ENCODE assay signal across 8 cellular contexts in genomic region chr4:4995103-4995761, GRCh38. TPM values are rescaled to one million over a fixed set of nuclear protein-coding genes. Genes with fewer than 3 reads are reported as not detected.
DNase-seq lines count a peak whose midpoint lies in the region; ATAC-seq and TF ChIP-seq lines count a peak whose summit lies in the region.

No MANE protein-coding gene starts in this region.

- WGBS in psoas muscle, 3 donors, result 20 to 26% (median 21%) methylated on average over 17 to 18 of the region's 18 CpGs

- peak overlapping the region; percentile 2 for H3K9ac ChIP-seq in adipocyte (ENCODE audit: low read length)

- intact Hi-C loops in psoas muscle (cut with DNase I), result loop anchor here in 1 of 2 donors (10.0 kb wide), 1 partner anchor 500 kb away; no protein-coding TSS in a partner anchor

- no peak overlapping the region for H3K27ac ChIP-seq in right atrium auricular region
- H3K27ac ChIP-seq in psoas muscle, result no peak overlapping the region

- TF ChIP-seq CTCF in GM12874 (IDR thresholded peaks at IDR 0.05; ENCODE audit: insufficient read depth, low read depth, low read length) (peak; percentile 94), right atrium auricular region (IDR thresholded peaks at IDR 0.05) (peak; percentile 73 to 92), psoas muscle (IDR thresholded peaks at IDR 0.05) (peak; percentile 72)

- no peaks in the 10 kb centered on the region for H3K27me3 ChIP-seq in adipocyte (replicated peaks; ENCODE audit: control insufficient read depth, insufficient read depth, low read length)
- no peaks in the 10 kb centered on the region for H3K27me3 ChIP-seq in right atrium auricular region
- H3K27me3 ChIP-seq in psoas muscle (ENCODE audit: insufficient read depth in 3 of 3, low read length in 2 of 3), result no peaks in the 10 kb centered on the region

- H3K4me1 ChIP-seq in adipocyte (ENCODE audit: control insufficient read depth, insufficient read depth, low read length) (peaks cover 25% of the 10 kb centered on the region), right atrium auricular region (peaks cover 0 to 22% of the 10 kb centered on the region in 2 donors), psoas muscle (no peaks in the 10 kb centered on the region)

- H3K4me3 ChIP-seq in adipocyte (ENCODE audit: low read length) (no peak overlapping the region), right atrium auricular region (no peak overlapping the region), psoas muscle (no peak overlapping the region)

- peak; percentile 77 for DNase-seq in AG08395 (ENCODE audit: low spot score)
- DNase-seq in adipocyte (ENCODE audit: low read depth), result peak; percentile 90
- DNase-seq in right atrium auricular region (ENCODE audit: low spot score), result peak; percentile 88
- DNase-seq in psoas muscle, result peak; percentile 72 to 81

- H3K9me3 ChIP-seq in adipocyte (ENCODE audit: control insufficient read depth, low read length) (no peaks in the 10 kb centered on the region), right atrium auricular region (no peaks in the 10 kb centered on the region), psoas muscle (no peaks in the 10 kb centered on the region)

- ATAC-seq in HG03520 (IDR thresholded peaks at IDR 0.05; ENCODE audit: unreplicated experiment) (peak; percentile 72), psoas muscle (peak in 3 of 4 donors; percentile 49 to 63 (median 61)), HG03139 (IDR thresholded peaks at IDR 0.05; ENCODE audit: unreplicated experiment) (no peak)

- H3K36me3 ChIP-seq in adipocyte (ENCODE audit: control insufficient read depth, insufficient read depth, low read length, severe bottlenecking) (no peaks in the 10 kb centered on the region), right atrium auricular region (no peaks in the 10 kb centered on the region), psoas muscle (ENCODE audit: insufficient read depth in 1 of 2, low read depth in 1 of 2) (no peaks in the 10 kb centered on the region)

TF ChIP-seq in PFSK-1, 5 proteins besides CTCF, POLR2A, EP300 and RAD21:
- TF ChIP-seq SIN3A (IDR thresholded peaks at IDR 0.05; ENCODE audit: borderline replicate concordance, insufficient read depth, low read length) (no peak), FOXP2 (optimal IDR thresholded peaks at IDR 0.05; ENCODE audit: borderline replicate concordance, extremely low read depth, extremely low read length, insufficient read depth) (peak; percentile 9)

RNA-seq across cellular contexts. Expression of gene CYTL1, which starts 24.0 kb away (rescaled TPM):
- polyA plus RNA-seq in PFSK-1 (2012; ENCODE audit: insufficient read length, low read depth), result 63.3 TPM
- total RNA-seq in right atrium auricular region (not detected), psoas muscle (under 1 TPM in 1 of 4 donors, not detected in 3; 0.34 TPM)
- under 1 TPM; 0.05 to 0.13 (median 0.08) TPM for polyA plus RNA-seq in psoas muscle

RNA-seq across cellular contexts. Expression of gene STK32B, which starts 56.0 kb away (rescaled TPM):
- 112 TPM for polyA plus RNA-seq in PFSK-1 (2012; ENCODE audit: insufficient read length, low read depth)
- total RNA-seq in right atrium auricular region (under 1 TPM; 0.31 to 0.59 TPM), psoas muscle (under 1 TPM; 0.52 to 0.73 (median 0.64) TPM)
- polyA plus RNA-seq in psoas muscle, result under 1 TPM; 0.14 to 0.35 (median 0.17) TPM
